Comparison of ENCODE assay signal across 23 cellular contexts in the genomic region with DNA sequence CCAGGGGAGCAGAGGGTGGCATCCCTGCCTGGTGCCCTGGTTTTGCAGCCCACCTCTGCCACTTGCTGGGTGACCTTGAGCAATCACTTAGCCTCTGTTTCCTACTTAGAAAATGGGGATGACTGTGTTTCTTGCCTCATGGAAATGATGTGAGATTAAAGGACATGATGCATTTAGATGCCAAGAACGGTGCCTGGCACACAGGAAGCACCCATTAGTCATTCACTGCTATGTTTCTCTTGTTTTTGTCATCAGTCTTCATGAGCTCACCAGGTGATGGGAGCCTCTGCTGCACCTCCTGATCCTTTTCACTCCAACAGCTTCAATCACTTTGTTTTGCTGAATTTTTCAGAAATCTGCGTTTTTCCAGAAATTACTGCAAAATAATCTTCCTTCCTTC. TPM values are rescaled to one million over a fixed set of nuclear protein-coding genes. Genes with fewer than 3 reads are reported as not detected.
DNase-seq lines count a peak whose midpoint lies in the region; ATAC-seq and TF ChIP-seq lines count a peak whose summit lies in the region.
"Had no signal": no experiment of that assay in that cellular context is flagged by ENCODE, and none has a peak within 500 bp of the region (broad histone marks: within the 10 kb centered on the region; RNA-seq: fewer than 3 reads in every experiment).

No MANE protein-coding gene starts in this region.

- TF ChIP-seq CTCF in HFFc6 (IDR thresholded peaks at IDR 0.05) (no peak), nephron progenitor cell (IDR thresholded peaks at IDR 0.05) (no peak)

- intact Hi-C loops in activated T-helper 2 cell treated with anti-CD3 and anti-CD28 coated beads, Interferon-gamma antibody, Interleukin-2, Interleukin-4, amounts not matched to agents 10 μg/mL and 5 μg/mL and 100 μg/mL, durations not matched to agents 14 hours and 24 hours and 36 hours (cut with micrococcal nuclease): no loop called here

- DNase-seq in activated CD8-positive, alpha-beta memory T cell treated with anti-CD3 and anti-CD28 coated beads, Interleukin-2, amount 50 U/mL, for 48 hours: peak; percentile 43
- DNase-seq in activated CD8-positive, alpha-beta memory T cell treated with anti-CD3 and anti-CD28 coated beads, Interleukin-2, amount 50 U/mL, for 4 hours: no peak
- no peak for DNase-seq in HFFc6
- no peak for DNase-seq in activated T-helper 2 cell treated with anti-CD3 and anti-CD28 coated beads, Interferon-gamma antibody, Interleukin-2, Interleukin-4, amounts not matched to agents 10 μg/mL and 5 μg/mL and 100 μg/mL, durations not matched to agents 14 hours and 24 hours and 36 hours (ENCODE audit: low spot score)
- peak; percentile 28 for DNase-seq in iris pigment epithelial cell (ENCODE audit: low read depth)
- DNase-seq in nephron progenitor cell: no peak
- DNase-seq in HUDEP-2 (lab: John Stamatoyannopoulos, UW; ENCODE audit: unreplicated experiment in 76 of 76): no peak
- DNase-seq: activated CD4-positive, alpha-beta T cell treated with anti-CD3 and anti-CD28 coated beads, Interleukin-2, amount 50 U/mL, for 1 hour; amniotic stem cell; Calu3; caudate nucleus; dorsolateral prefrontal cortex; kidney; mesenchymal stem cell; NCI-H1436; NCI-H526; occipital lobe; Right ventricle myocardium superior; T-cell; uterus had no signal

- H3K4me1 Mint-ChIP-seq in HFFc6 (ENCODE audit: low read depth): peaks cover 18% of the 10 kb centered on the region
- no peaks in the 10 kb centered on the region for H3K4me1 Mint-ChIP-seq in activated T-helper 2 cell treated with anti-CD3 and anti-CD28 coated beads, Interferon-gamma antibody, Interleukin-2, Interleukin-4, amounts not matched to agents 10 μg/mL and 5 μg/mL and 100 μg/mL, durations not matched to agents 14 hours and 24 hours and 36 hours (ENCODE audit: low read depth)
- no peaks in the 10 kb centered on the region for H3K4me1 Mint-ChIP-seq in nephron progenitor cell
- H3K4me1 Mint-ChIP-seq: T-cell had no signal

- H3K27me3 Mint-ChIP-seq in HFFc6 (ENCODE audit: insufficient read depth) (no peaks in the 10 kb centered on the region), nephron progenitor cell (ENCODE audit: low read depth, poor library complexity) (peaks cover 4% of the 10 kb centered on the region)
- H3K27me3 Mint-ChIP-seq in activated T-helper 2 cell treated with anti-CD3 and anti-CD28 coated beads, Interferon-gamma antibody, Interleukin-2, Interleukin-4, amounts not matched to agents 10 μg/mL and 5 μg/mL and 100 μg/mL, durations not matched to agents 14 hours and 24 hours and 36 hours (ENCODE audit: low read depth): no peaks in the 10 kb centered on the region
- H3K27me3 Mint-ChIP-seq: T-cell had no signal

- H3K27ac Mint-ChIP-seq in HFFc6 (peak overlapping the region; percentile 62), nephron progenitor cell (no peak overlapping the region)
- H3K27ac Mint-ChIP-seq in activated T-helper 2 cell treated with anti-CD3 and anti-CD28 coated beads, Interferon-gamma antibody, Interleukin-2, Interleukin-4, amounts not matched to agents 10 μg/mL and 5 μg/mL and 100 μg/mL, durations not matched to agents 14 hours and 24 hours and 36 hours: peak overlapping the region; percentile 74
- H3K27ac Mint-ChIP-seq: activated T-helper 1 cell treated with anti-CD3 and anti-CD28 coated beads, Interleukin-12 subunit alpha, Interleukin-12 subunit beta, Interleukin-2, Interleukin-4 antibody, amounts not matched to agents 30 ng/mL and 10 ng/mL and 1 ng/mL, durations not matched to agents 14 hours and 24 hours and 36 hours; T-cell had no signal

- H3K36me3 Mint-ChIP-seq in HFFc6 (ENCODE audit: low read depth) (peaks cover 40% of the 10 kb centered on the region), nephron progenitor cell (ENCODE audit: low read depth) (peaks cover 75% of the 10 kb centered on the region)
- peaks cover 58% of the 10 kb centered on the region for H3K36me3 Mint-ChIP-seq in activated T-helper 2 cell treated with anti-CD3 and anti-CD28 coated beads, Interferon-gamma antibody, Interleukin-2, Interleukin-4, amounts not matched to agents 10 μg/mL and 5 μg/mL and 100 μg/mL, durations not matched to agents 14 hours and 24 hours and 36 hours (ENCODE audit: low read depth)

- ATAC-seq in HG02642 (IDR thresholded peaks at IDR 0.05; ENCODE audit: poor library complexity, unreplicated experiment): no peak
- ATAC-seq: gastroesophageal sphincter, T-cell had no signal

- H3K9me3 Mint-ChIP-seq in HFFc6 (no peaks in the 10 kb centered on the region), nephron progenitor cell (no peaks in the 10 kb centered on the region)
- no peaks in the 10 kb centered on the region for H3K9me3 Mint-ChIP-seq in activated T-helper 2 cell treated with anti-CD3 and anti-CD28 coated beads, Interferon-gamma antibody, Interleukin-2, Interleukin-4, amounts not matched to agents 10 μg/mL and 5 μg/mL and 100 μg/mL, durations not matched to agents 14 hours and 24 hours and 36 hours
- H3K9me3 Mint-ChIP-seq: activated T-helper 1 cell treated with anti-CD3 and anti-CD28 coated beads, Interleukin-12 subunit alpha, Interleukin-12 subunit beta, Interleukin-2, Interleukin-4 antibody, amounts not matched to agents 30 ng/mL and 10 ng/mL and 1 ng/mL, durations not matched to agents 14 hours and 24 hours and 36 hours; T-cell had no signal

- H3K4me3 Mint-ChIP-seq in HFFc6: no peak overlapping the region
- H3K4me3 Mint-ChIP-seq in activated T-helper 2 cell treated with anti-CD3 and anti-CD28 coated beads, Interferon-gamma antibody, Interleukin-2, Interleukin-4, amounts not matched to agents 10 μg/mL and 5 μg/mL and 100 μg/mL, durations not matched to agents 14 hours and 24 hours and 36 hours (ENCODE audit: low read depth): no peak overlapping the region
- H3K4me3 Mint-ChIP-seq in nephron progenitor cell: no peak overlapping the region
- H3K4me3 Mint-ChIP-seq: activated T-helper 1 cell treated with anti-CD3 and anti-CD28 coated beads, Interleukin-12 subunit alpha, Interleukin-12 subunit beta, Interleukin-2, Interleukin-4 antibody, amounts not matched to agents 30 ng/mL and 10 ng/mL and 1 ng/mL, durations not matched to agents 14 hours and 24 hours and 36 hours; T-cell had no signal

RNA-seq across cellular contexts. Expression of gene ATF1, which starts 23.6 kb away (rescaled TPM):
- 10 to 100 TPM; 33.6 to 37.7 (median 34.4) TPM for total RNA-seq in HFFc6 (2021; fragmentation: NEBNext Ultra II Directional; extraction: Animal tissue kit (Norgen Biotek cat#: 25700))
- 58.8 and 63.0 TPM in 2 replicates for total RNA-seq in activated T-helper 2 cell treated with anti-CD3 and anti-CD28 coated beads, Interferon-gamma antibody, Interleukin-2, Interleukin-4, amounts not matched to agents 10 μg/mL and 5 μg/mL and 100 μg/mL, durations not matched to agents 14 hours and 24 hours and 36 hours

Comparison
In these comparisons a context has a peak if more than half of its experiments do, and no peak if none do; other contexts are left out.
1. DNase-seq: peak in activated CD8-positive, alpha-beta memory T cell treated with anti-CD3 and anti-CD28 coated beads, Interleukin-2, amount 50 U/mL, for 48 hours (single experiment) and iris pigment epithelial cell (single experiment); none in activated CD8-positive, alpha-beta memory T cell treated with anti-CD3 and anti-CD28 coated beads, Interleukin-2, amount 50 U/mL, for 4 hours (single experiment), HFFc6 (single experiment), activated T-helper 2 cell treated with anti-CD3 and anti-CD28 coated beads, Interferon-gamma antibody, Interleukin-2, Interleukin-4, amounts not matched to agents 10 μg/mL and 5 μg/mL and 100 μg/mL, durations not matched to agents 14 hours and 24 hours and 36 hours (single experiment), nephron progenitor cell (single experiment) and HUDEP-2 (0 of 76).